In the genomic region with DNA sequence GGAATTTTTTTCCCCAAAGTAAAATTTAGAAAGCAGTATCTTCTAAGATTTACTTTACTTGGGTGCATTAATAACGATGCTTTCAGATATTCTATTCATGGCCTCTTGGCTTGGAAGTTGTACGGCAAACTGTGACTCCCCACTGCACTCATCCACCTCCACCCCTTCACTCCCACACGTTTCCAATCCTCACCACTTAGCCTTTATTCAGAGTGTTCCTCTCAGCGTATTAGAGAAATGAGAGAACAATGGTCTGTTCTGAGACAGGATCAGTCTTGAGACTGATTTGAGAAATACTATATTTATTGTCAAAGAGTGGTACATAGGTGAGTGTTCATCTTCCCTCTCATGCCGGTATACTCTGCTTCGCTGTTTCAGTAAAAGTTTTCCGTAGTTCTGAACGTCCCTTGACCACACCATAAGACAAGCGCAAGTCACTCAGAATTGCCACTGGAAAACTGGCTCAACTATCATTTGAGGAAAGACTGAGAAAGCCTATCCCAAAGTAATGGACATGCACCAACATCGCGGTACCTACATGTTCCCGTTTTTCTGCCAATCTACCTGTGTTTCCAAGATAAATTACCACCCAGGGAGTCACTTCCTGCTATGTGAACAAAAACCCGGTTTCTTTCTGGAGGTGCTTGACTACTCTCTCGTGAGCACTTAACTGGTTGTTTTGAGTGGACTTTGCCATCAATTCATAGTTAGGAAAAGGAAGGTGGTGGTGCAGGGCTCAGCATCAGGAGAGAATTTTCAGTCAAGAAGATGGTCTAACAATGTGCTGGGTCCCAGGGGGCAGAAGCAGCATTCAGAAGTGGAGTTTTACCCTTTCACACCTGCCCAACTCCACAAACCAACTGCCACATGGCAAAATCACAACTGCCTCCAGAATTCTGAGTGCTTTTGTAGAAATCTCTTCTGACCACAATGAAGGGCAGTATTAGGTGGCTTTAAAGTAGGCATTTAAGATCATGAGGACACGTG, we compare ENCODE assay signal across 1 cellular context.
TF ChIP-seq lines count a peak whose summit lies in the region.

No MANE protein-coding gene starts in this region.

TF ChIP-seq in HEK293, 187 proteins besides CTCF, POLR2A, EP300 and RAD21 (continued from another document and continues in another):
- TF ChIP-seq, protein P1, sequence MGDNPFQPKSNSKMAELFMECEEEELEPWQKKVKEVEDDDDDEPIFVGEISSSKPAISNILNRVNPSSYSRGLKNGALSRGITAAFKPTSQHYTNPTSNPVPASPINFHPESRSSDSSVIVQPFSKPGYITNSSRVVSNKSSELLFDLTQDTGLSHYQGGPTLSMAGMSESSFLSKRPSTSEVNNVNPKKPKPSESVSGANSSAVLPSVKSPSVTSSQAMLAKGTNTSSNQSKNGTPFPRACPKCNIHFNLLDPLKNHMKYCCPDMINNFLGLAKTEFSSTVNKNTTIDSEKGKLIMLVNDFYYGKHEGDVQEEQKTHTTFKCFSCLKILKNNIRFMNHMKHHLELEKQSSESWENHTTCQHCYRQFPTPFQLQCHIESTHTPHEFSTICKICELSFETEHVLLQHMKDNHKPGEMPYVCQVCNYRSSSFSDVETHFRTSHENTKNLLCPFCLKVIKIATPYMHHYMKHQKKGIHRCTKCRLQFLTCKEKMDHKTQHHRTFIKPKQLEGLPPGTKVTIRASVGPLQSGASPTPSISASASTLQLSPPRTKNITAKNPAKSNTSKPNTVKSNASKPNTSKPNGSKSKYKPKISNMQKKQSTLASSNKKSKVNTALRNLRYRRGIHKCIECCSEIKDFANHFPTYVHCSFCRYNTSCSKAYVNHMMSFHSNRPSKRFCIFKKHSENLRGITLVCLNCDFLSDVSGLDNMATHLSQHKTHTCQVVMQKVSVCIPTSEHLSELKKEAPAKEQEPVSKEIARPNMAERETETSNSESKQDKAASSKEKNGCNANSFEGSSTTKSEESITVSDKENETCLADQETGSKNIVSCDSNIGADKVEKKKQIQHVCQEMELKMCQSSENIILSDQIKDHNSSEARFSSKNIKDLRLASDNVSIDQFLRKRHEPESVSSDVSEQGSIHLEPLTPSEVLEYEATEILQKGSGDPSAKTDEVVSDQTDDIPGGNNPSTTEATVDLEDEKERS (tag by site-specific recombination; IDR thresholded peaks at IDR 0.05) = no peak
- no peak for TF ChIP-seq ZNF621 (tag by site-specific recombination; IDR thresholded peaks at IDR 0.05)
- no peak for TF ChIP-seq ZNF23 (tag by site-specific recombination; IDR thresholded peaks at IDR 0.05; ENCODE audit: borderline replicate concordance)
- no peak for TF ChIP-seq KLF8 (tag by site-specific recombination; IDR thresholded peaks at IDR 0.05)
- TF ChIP-seq EGR2 (tag by site-specific recombination; IDR thresholded peaks at IDR 0.05; ENCODE audit: low read depth) = peak; percentile 67; the same call in 1 of the 2 replicates
- TF ChIP-seq ZNF24 (tag by site-specific recombination; IDR thresholded peaks at IDR 0.05) = no peak
- TF ChIP-seq ZNF114 (tag by site-specific recombination; IDR thresholded peaks at IDR 0.05) = no peak
- TF ChIP-seq ZNF48 (tag by site-specific recombination; IDR thresholded peaks at IDR 0.05) = no peak
- no peak for TF ChIP-seq ZNF473 (tag by site-specific recombination; IDR thresholded peaks at IDR 0.05)
- TF ChIP-seq ZNF37A (tag by site-specific recombination; IDR thresholded peaks at IDR 0.05) = no peak
- no peak for TF ChIP-seq ZNF140 (tag by site-specific recombination; IDR thresholded peaks at IDR 0.05)
- TF ChIP-seq ZNF175 (tag by site-specific recombination; IDR thresholded peaks at IDR 0.05) = no peak
- peak; percentile 38 for TF ChIP-seq ZBTB20 (tag by site-specific recombination; IDR thresholded peaks at IDR 0.05)
- 0 out of 2 replicates have a peak, but pooled peaks have one; percentile 67 for TF ChIP-seq PRDM1 (tag by site-specific recombination; IDR thresholded peaks at IDR 0.05)
- no peak for TF ChIP-seq ZNF266 (tag by site-specific recombination; IDR thresholded peaks at IDR 0.05; ENCODE audit: low read depth)
- TF ChIP-seq, protein P2, sequence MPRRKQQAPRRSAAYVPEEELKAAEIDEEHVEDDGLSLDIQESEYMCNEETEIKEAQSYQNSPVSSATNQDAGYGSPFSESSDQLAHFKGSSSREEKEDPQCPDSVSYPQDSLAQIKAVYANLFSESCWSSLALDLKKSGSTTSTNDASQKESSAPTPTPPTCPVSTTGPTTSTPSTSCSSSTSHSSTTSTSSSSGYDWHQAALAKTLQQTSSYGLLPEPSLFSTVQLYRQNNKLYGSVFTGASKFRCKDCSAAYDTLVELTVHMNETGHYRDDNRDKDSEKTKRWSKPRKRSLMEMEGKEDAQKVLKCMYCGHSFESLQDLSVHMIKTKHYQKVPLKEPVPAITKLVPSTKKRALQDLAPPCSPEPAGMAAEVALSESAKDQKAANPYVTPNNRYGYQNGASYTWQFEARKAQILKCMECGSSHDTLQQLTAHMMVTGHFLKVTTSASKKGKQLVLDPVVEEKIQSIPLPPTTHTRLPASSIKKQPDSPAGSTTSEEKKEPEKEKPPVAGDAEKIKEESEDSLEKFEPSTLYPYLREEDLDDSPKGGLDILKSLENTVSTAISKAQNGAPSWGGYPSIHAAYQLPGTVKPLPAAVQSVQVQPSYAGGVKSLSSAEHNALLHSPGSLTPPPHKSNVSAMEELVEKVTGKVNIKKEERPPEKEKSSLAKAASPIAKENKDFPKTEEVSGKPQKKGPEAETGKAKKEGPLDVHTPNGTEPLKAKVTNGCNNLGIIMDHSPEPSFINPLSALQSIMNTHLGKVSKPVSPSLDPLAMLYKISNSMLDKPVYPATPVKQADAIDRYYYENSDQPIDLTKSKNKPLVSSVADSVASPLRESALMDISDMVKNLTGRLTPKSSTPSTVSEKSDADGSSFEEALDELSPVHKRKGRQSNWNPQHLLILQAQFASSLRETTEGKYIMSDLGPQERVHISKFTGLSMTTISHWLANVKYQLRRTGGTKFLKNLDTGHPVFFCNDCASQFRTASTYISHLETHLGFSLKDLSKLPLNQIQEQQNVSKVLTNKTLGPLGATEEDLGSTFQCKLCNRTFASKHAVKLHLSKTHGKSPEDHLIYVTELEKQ (tag by site-specific recombination; IDR thresholded peaks at IDR 0.05; ENCODE audit: borderline replicate concordance) = no peak
- no peak for TF ChIP-seq ZNF394 (tag by site-specific recombination; IDR thresholded peaks at IDR 0.05; ENCODE audit: borderline replicate concordance)
- peak; percentile 86 for TF ChIP-seq ZNF600 (tag by site-specific recombination; IDR thresholded peaks at IDR 0.05)
- TF ChIP-seq, protein P3, sequence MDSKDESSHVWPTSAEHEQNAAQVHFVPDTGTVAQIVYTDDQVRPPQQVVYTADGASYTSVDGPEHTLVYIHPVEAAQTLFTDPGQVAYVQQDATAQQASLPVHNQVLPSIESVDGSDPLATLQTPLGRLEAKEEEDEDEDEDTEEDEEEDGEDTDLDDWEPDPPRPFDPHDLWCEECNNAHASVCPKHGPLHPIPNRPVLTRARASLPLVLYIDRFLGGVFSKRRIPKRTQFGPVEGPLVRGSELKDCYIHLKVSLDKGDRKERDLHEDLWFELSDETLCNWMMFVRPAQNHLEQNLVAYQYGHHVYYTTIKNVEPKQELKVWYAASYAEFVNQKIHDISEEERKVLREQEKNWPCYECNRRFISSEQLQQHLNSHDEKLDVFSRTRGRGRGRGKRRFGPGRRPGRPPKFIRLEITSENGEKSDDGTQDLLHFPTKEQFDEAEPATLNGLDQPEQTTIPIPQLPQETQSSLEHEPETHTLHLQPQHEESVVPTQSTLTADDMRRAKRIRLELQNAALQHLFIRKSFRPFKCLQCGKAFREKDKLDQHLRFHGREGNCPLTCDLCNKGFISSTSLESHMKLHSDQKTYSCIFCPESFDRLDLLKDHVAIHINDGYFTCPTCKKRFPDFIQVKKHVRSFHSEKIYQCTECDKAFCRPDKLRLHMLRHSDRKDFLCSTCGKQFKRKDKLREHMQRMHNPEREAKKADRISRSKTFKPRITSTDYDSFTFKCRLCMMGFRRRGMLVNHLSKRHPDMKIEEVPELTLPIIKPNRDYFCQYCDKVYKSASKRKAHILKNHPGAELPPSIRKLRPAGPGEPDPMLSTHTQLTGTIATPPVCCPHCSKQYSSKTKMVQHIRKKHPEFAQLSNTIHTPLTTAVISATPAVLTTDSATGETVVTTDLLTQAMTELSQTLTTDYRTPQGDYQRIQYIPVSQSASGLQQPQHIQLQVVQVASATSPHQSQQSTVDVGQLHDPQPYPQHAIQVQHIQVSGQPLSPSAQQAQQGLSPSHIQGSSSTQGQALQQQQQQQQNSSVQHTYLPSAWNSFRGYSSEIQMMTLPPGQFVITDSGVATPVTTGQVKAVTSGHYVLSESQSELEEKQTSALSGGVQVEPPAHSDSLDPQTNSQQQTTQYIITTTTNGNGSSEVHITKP (tag by site-specific recombination; IDR thresholded peaks at IDR 0.05) = peak; percentile 42
- TF ChIP-seq YY2 (tag by site-specific recombination; IDR thresholded peaks at IDR 0.05) = no peak
- no peak for TF ChIP-seq WT1 (tag by site-specific recombination; IDR thresholded peaks at IDR 0.05)
- no peak for TF ChIP-seq ZNF658 (tag by site-specific recombination; IDR thresholded peaks at IDR 0.05)
- no peak for TF ChIP-seq ZNF341 (tag by site-specific recombination; IDR thresholded peaks at IDR 0.05; ENCODE audit: low read depth)
- peak; percentile 81 for TF ChIP-seq ZFHX2 (tag by site-specific recombination; conservative IDR thresholded peaks at IDR 0.05)
- TF ChIP-seq ZNF776 (tag by site-specific recombination; IDR thresholded peaks at IDR 0.05; ENCODE audit: borderline replicate concordance) = no peak
- TF ChIP-seq, protein P4, sequence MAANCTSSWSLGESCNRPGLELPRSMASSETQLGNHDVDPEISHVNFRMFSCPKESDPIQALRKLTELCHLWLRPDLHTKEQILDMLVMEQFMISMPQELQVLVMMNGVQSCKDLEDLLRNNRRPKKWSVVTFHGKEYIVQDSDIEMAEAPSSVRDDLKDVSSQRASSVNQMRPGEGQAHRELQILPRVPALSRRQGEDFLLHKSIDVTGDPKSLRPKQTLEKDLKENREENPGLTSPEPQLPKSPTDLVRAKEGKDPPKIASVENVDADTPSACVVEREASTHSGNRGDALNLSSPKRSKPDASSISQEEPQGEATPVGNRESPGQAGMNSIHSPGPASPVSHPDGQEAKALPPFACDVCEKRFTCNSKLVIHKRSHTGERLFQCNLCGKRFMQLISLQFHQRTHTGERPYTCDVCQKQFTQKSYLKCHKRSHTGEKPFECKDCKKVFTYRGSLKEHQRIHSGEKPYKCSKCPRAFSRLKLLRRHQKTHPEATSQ (tag by site-specific recombination; IDR thresholded peaks at IDR 0.05) = no peak
- TF ChIP-seq ZSCAN23 (tag by site-specific recombination; IDR thresholded peaks at IDR 0.05) = no peak
- TF ChIP-seq BCL11B (tag by site-specific recombination; IDR thresholded peaks at IDR 0.05; ENCODE audit: low read depth) = no peak
- no peak for TF ChIP-seq MYNN (tag by site-specific recombination; IDR thresholded peaks at IDR 0.05; ENCODE audit: borderline replicate concordance)
- TF ChIP-seq, protein P5, sequence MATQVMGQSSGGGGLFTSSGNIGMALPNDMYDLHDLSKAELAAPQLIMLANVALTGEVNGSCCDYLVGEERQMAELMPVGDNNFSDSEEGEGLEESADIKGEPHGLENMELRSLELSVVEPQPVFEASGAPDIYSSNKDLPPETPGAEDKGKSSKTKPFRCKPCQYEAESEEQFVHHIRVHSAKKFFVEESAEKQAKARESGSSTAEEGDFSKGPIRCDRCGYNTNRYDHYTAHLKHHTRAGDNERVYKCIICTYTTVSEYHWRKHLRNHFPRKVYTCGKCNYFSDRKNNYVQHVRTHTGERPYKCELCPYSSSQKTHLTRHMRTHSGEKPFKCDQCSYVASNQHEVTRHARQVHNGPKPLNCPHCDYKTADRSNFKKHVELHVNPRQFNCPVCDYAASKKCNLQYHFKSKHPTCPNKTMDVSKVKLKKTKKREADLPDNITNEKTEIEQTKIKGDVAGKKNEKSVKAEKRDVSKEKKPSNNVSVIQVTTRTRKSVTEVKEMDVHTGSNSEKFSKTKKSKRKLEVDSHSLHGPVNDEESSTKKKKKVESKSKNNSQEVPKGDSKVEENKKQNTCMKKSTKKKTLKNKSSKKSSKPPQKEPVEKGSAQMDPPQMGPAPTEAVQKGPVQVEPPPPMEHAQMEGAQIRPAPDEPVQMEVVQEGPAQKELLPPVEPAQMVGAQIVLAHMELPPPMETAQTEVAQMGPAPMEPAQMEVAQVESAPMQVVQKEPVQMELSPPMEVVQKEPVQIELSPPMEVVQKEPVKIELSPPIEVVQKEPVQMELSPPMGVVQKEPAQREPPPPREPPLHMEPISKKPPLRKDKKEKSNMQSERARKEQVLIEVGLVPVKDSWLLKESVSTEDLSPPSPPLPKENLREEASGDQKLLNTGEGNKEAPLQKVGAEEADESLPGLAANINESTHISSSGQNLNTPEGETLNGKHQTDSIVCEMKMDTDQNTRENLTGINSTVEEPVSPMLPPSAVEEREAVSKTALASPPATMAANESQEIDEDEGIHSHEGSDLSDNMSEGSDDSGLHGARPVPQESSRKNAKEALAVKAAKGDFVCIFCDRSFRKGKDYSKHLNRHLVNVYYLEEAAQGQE (tag by site-specific recombination; IDR thresholded peaks at IDR 0.05) = no peak
- TF ChIP-seq, protein P6, sequence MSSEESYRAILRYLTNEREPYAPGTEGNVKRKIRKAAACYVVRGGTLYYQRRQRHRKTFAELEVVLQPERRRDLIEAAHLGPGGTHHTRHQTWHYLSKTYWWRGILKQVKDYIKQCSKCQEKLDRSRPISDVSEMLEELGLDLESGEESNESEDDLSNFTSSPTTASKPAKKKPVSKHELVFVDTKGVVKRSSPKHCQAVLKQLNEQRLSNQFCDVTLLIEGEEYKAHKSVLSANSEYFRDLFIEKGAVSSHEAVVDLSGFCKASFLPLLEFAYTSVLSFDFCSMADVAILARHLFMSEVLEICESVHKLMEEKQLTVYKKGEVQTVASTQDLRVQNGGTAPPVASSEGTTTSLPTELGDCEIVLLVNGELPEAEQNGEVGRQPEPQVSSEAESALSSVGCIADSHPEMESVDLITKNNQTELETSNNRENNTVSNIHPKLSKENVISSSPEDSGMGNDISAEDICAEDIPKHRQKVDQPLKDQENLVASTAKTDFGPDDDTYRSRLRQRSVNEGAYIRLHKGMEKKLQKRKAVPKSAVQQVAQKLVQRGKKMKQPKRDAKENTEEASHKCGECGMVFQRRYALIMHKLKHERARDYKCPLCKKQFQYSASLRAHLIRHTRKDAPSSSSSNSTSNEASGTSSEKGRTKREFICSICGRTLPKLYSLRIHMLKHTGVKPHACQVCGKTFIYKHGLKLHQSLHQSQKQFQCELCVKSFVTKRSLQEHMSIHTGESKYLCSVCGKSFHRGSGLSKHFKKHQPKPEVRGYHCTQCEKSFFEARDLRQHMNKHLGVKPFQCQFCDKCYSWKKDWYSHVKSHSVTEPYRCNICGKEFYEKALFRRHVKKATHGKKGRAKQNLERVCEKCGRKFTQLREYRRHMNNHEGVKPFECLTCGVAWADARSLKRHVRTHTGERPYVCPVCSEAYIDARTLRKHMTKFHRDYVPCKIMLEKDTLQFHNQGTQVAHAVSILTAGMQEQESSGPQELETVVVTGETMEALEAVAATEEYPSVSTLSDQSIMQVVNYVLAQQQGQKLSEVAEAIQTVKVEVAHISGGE (tag by site-specific recombination; conservative IDR thresholded peaks at IDR 0.05; ENCODE audit: low read depth) = no peak
- TF ChIP-seq ZNF248 (tag by site-specific recombination; IDR thresholded peaks at IDR 0.05) = no peak
- no peak for TF ChIP-seq ZNF184 (tag by site-specific recombination; IDR thresholded peaks at IDR 0.05)
- TF ChIP-seq ZNF529 (tag by site-specific recombination; IDR thresholded peaks at IDR 0.05; ENCODE audit: insufficient replicate concordance) = no peak
- TF ChIP-seq, protein P7, sequence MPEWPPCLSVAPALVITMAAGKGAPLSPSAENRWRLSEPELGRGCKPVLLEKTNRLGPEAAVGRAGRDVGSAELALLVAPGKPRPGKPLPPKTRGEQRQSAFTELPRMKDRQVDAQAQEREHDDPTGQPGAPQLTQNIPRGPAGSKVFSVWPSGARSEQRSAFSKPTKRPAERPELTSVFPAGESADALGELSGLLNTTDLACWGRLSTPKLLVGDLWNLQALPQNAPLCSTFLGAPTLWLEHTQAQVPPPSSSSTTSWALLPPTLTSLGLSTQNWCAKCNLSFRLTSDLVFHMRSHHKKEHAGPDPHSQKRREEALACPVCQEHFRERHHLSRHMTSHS (tag by site-specific recombination; IDR thresholded peaks at IDR 0.05) = no peak
- TF ChIP-seq GLIS1 (tag by site-specific recombination; IDR thresholded peaks at IDR 0.05) = peak; percentile 59
